Comparison of ENCODE assay signal across 20 cellular contexts in genomic region chr21:16215193-16215592, GRCh38.
DNase-seq lines count a peak whose midpoint lies in the region; ATAC-seq, FAIRE-seq and TF ChIP-seq lines count a peak whose summit lies in the region.
"Had no signal": no experiment of that assay in that cellular context is flagged by ENCODE, and none has a peak within 500 bp of the region (broad histone marks: within the 10 kb centered on the region; RNA-seq: fewer than 3 reads in every experiment).

No MANE protein-coding gene starts in this region.

- H3K79me2 ChIP-seq in HepG2 (ENCODE audit: insufficient read depth, low read length) = no peaks in the 10 kb centered on the region

- no peak overlapping the region for H3K9ac ChIP-seq in liver (ENCODE audit: low read depth in 1 of 2, low read length in 2 of 2)
- no peak overlapping the region for H3K9ac ChIP-seq in HepG2 (ENCODE audit: insufficient read depth, low read depth, low read length)
- H3K9ac ChIP-seq: BLaER1 treated with 17β-estradiol and CSF1 and Interleukin-3, amounts not matched to agents 10 nM and 100 nM had no signal

- no TSS peak for BruUV-seq in HepG2 (replicated peaks; lab: Mats Ljungman, UMichigan)

- no peak overlapping the region for H2AFZ ChIP-seq in HepG2 (ENCODE audit: low read length)

- TF ChIP-seq EP300 in HepG2 (IDR thresholded peaks at IDR 0.05; ENCODE audit: low read depth in 2 of 2, low read length in 2 of 2) (no peak), HepG2 (CRISPR knock-in tag; IDR thresholded peaks at IDR 0.05; ENCODE audit: borderline replicate concordance) (no peak)

- H3K27ac ChIP-seq in liver (ENCODE audit: low read depth in 1 of 2, low read length in 2 of 2) = peak overlapping the region; percentile 36 to 56
- H3K27ac ChIP-seq in HepG2 (ENCODE audit: extremely low read length, insufficient read depth, low read length) = no peak overlapping the region
- H3K27ac ChIP-seq in right lobe of liver = peak overlapping the region; percentile 2 to 64 (median 5)
- H3K27ac ChIP-seq in psoas muscle = peak overlapping the region; percentile 79
- H3K27ac ChIP-seq: BLaER1 treated with 17β-estradiol and CSF1 and Interleukin-3, amounts not matched to agents 10 nM and 100 nM; RWPE1 had no signal

- no peak overlapping the region for H3K4me2 ChIP-seq in HepG2 (ENCODE audit: low read depth, low read length)
- H3K4me2 ChIP-seq: BLaER1 treated with 17β-estradiol and CSF1 and Interleukin-3, amounts not matched to agents 10 nM and 100 nM had no signal

- H3K36me3 ChIP-seq in liver (ENCODE audit: control insufficient read depth in 4 of 4, insufficient read depth in 3 of 4, low read depth in 1 of 4, low read length in 3 of 4) = no peaks in the 10 kb centered on the region
- no peaks in the 10 kb centered on the region for H3K36me3 ChIP-seq in HepG2 (replicated peaks in 1 of 2; ENCODE audit: control insufficient read depth in 1 of 2, insufficient read depth in 2 of 2, low read length in 2 of 2)
- no peaks in the 10 kb centered on the region for H3K36me3 ChIP-seq in right lobe of liver
- H3K36me3 ChIP-seq in psoas muscle (ENCODE audit: insufficient read depth in 1 of 2, low read depth in 1 of 2) = peaks cover 0 to 5% of the 10 kb centered on the region in 2 donors
- H3K36me3 ChIP-seq: BLaER1 treated with 17β-estradiol and CSF1 and Interleukin-3, amounts not matched to agents 10 nM and 100 nM had no signal

- no peak for TF ChIP-seq RAD21 in liver (IDR thresholded peaks at IDR 0.05)
- TF ChIP-seq RAD21 in HepG2 (CRISPR knock-in tag; IDR thresholded peaks at IDR 0.05) = no peak

- CTCF ChIA-PET in HepG2 (lab: Yijun Ruan, JAX; ENCODE audit: low intra/inter-chr PET ratio, low total read pairs) = no interaction called here

- intact Hi-C loops in HepG2 (cut with micrococcal nuclease; ENCODE audit: unreplicated experiment) (no loop called here), right lobe of liver (cut with DNase I) (no loop called here), psoas muscle (cut with DNase I) (loop anchor here in 1 of 2 donors (10.0 kb wide), 1 partner anchor 210 kb away; no protein-coding TSS in a partner anchor)

- WGBS in liver = 31% methylated on average over 2 of the region's 2 CpGs
- 43% methylated on average over 2 of the region's 2 CpGs for WGBS in HepG2 (ENCODE audit: low lambda C conversion rate)
- WGBS in right lobe of liver (ENCODE audit: insufficient coverage, low coverage, low lambda C conversion rate, missing lambda C conversion rate) = 18% methylated on average over 2 of the region's 2 CpGs
- 66 to 83% (median 73%) methylated on average over 2 of the region's 2 CpGs for WGBS in psoas muscle, 3 donors

- H4K20me1 ChIP-seq in HepG2 (ENCODE audit: insufficient read depth, low read length) = no peaks in the 10 kb centered on the region
- H4K20me1 ChIP-seq: BLaER1 treated with 17β-estradiol and CSF1 and Interleukin-3, amounts not matched to agents 10 nM and 100 nM had no signal

- H3K4me3 ChIP-seq in liver (ENCODE audit: low read depth in 1 of 3, low read length in 3 of 3) (no peak overlapping the region), HepG2 (replicated peaks in 1 of 3; ENCODE audit: insufficient read depth in 1 of 3, low read depth in 2 of 3, low read length in 3 of 3) (no peak overlapping the region), right lobe of liver (no peak overlapping the region), psoas muscle (no peak overlapping the region)
- H3K4me3 ChIP-seq: BLaER1 treated with 17β-estradiol and CSF1 and Interleukin-3, amounts not matched to agents 10 nM and 100 nM had no signal

- H3K9me3 ChIP-seq in liver (ENCODE audit: control insufficient read depth in 4 of 4, low read length in 3 of 4) = no peaks in the 10 kb centered on the region
- H3K9me3 ChIP-seq in HepG2 (ENCODE audit: low read length) = no peaks in the 10 kb centered on the region
- H3K9me3 ChIP-seq in right lobe of liver = no peaks in the 10 kb centered on the region
- no peaks in the 10 kb centered on the region for H3K9me3 ChIP-seq in psoas muscle
- H3K9me3 ChIP-seq: BLaER1 treated with 17β-estradiol and CSF1 and Interleukin-3, amounts not matched to agents 10 nM and 100 nM had no signal

- POLR2A ChIA-PET in HepG2 (lab: Yijun Ruan, JAX) = no interaction called here

- FAIRE-seq in HepG2 (lab: Jason Lieb, UNC) = no peak
- FAIRE-seq: GM18507 had no signal

- TF ChIP-seq POLR2A in HepG2 (IDR thresholded peaks at IDR 0.05; ENCODE audit: insufficient read depth in 1 of 2, low read depth in 2 of 2, low read length in 2 of 2) (no peak), right lobe of liver (IDR thresholded peaks at IDR 0.05) (no peak)

- no peak for ATAC-seq in HepG2
- ATAC-seq in right lobe of liver = peak in 2 of 4 donors; percentile 25 to 27
- ATAC-seq in psoas muscle = no peak
- ATAC-seq in GM21825 (IDR thresholded peaks at IDR 0.05; ENCODE audit: unreplicated experiment) = no peak

- H3K4me1 ChIP-seq in liver (ENCODE audit: control insufficient read depth in 4 of 4, insufficient read depth in 4 of 4, low read length in 3 of 4) (peaks cover 7 to 58% (median 31%) of the 10 kb centered on the region in 4 donors), HepG2 (ENCODE audit: insufficient read depth, low read length) (peaks cover 12% of the 10 kb centered on the region), right lobe of liver (peaks cover 0 to 55% (median 17%) of the 10 kb centered on the region in 4 donors), psoas muscle (peaks cover 24% of the 10 kb centered on the region)
- H3K4me1 ChIP-seq: BLaER1 treated with 17β-estradiol and CSF1 and Interleukin-3, amounts not matched to agents 10 nM and 100 nM had no signal

- no peak for TF ChIP-seq CTCF in liver (IDR thresholded peaks at IDR 0.05; ENCODE audit: low read depth, low read length, missing input control)
- TF ChIP-seq CTCF in HepG2 (CRISPR knock-in tag; IDR thresholded peaks at IDR 0.05) = no peak
- no peak for TF ChIP-seq CTCF in right lobe of liver (IDR thresholded peaks at IDR 0.05)
- no peak for TF ChIP-seq CTCF in psoas muscle (IDR thresholded peaks at IDR 0.05)

- in situ Hi-C loops in HepG2 (cut with HindIII; ENCODE audit: extremely low pct_ligation_motif_present, low pct_unique_long_range_greater_than_20kb) = no loop called here

- H3K27me3 ChIP-seq in liver (ENCODE audit: control insufficient read depth in 4 of 4, insufficient read depth in 4 of 4, low read length in 3 of 4) (no peaks in the 10 kb centered on the region), HepG2 (ENCODE audit: control insufficient read depth in 1 of 2, insufficient read depth in 2 of 2, low read length in 2 of 2) (no peaks in the 10 kb centered on the region), right lobe of liver (no peaks in the 10 kb centered on the region), psoas muscle (ENCODE audit: insufficient read depth in 3 of 3, low read length in 2 of 3) (no peaks in the 10 kb centered on the region)
- H3K27me3 ChIP-seq: BLaER1 treated with 17β-estradiol and CSF1 and Interleukin-3, amounts not matched to agents 10 nM and 100 nM had no signal

- DNase-seq in HepG2 (ENCODE audit: low spot score) (no peak), right lobe of liver (no peak), psoas muscle (no peak)
- DNase-seq in stimulated activated CD8-positive, alpha-beta memory T cell treated with anti-CD3 and anti-CD28 coated beads, Interleukin-4, amount 100 ng/mL, for 48 hours = no peak
- DNase-seq in central memory CD4-positive, alpha-beta T cell = no peak
- DNase-seq: CD4-positive, alpha-beta T cell; IMR-90; KG1; MM.1S; NCI-H1694; NCI-H2029 treated with DMSO at 0.1 percent for 48 hours; NCI-H226; NCI-H510A; NCI-H69; SHP77 treated with DMSO at 0.1 percent for 48 hours had no signal

TF ChIP-seq in liver, 16 proteins besides CTCF, POLR2A, EP300 and RAD21 (continues in another document):
- TF ChIP-seq HNF4A (conservative IDR thresholded peaks at IDR 0.05) = peak; percentile 30 to 43

TF ChIP-seq in HepG2, 621 proteins besides CTCF, POLR2A, EP300 and RAD21:
- TF ChIP-seq YY1 (IDR thresholded peaks at IDR 0.05; ENCODE audit: insufficient read depth, insufficient replicate concordance, low read depth, low read length) = no peak
- TF ChIP-seq ZNF761 (CRISPR knock-in tag; conservative IDR thresholded peaks at IDR 0.05) = no peak
- TF ChIP-seq FOXC1 (CRISPR knock-in tag; IDR thresholded peaks at IDR 0.05; ENCODE audit: borderline replicate concordance) = no peak
- no peak for TF ChIP-seq ZNF501 (CRISPR knock-in tag; IDR thresholded peaks at IDR 0.05)
- no peak for TF ChIP-seq IKZF4 (CRISPR knock-in tag; IDR thresholded peaks at IDR 0.05; ENCODE audit: borderline replicate concordance, low read depth, not compliant biosample characterization)
- TF ChIP-seq ZNF629 (CRISPR knock-in tag; conservative IDR thresholded peaks at IDR 0.05) = no peak
- no peak for TF ChIP-seq PTBP1 (IDR thresholded peaks at IDR 0.05; ENCODE audit: low read depth, low read length, poor library complexity, severe bottlenecking)
